Comparison of ENCODE assay signal across 1 cellular context in the genomic region with DNA sequence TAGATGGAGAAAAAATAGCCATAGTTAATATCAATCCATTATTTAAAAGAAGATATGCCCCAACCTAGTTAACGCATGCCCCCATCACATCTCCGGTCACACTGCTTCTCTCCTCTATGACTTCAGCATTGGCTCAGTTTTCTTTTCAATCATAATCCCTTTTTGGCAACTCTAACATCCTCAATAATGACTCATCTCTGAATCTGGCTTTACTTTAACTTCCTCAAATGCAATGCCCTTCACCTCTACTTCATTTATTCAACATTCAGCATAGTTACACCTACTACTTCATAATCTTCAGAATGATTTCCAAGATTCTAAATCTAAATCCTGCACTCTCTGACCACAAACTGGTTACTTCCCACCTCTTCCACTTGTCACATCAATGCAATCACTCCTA.
TF ChIP-seq lines count a peak whose summit lies in the region.

No MANE protein-coding gene starts in this region.

TF ChIP-seq in GM12878, 131 proteins besides CTCF, POLR2A, EP300 and RAD21 (continued from another document):
- TF ChIP-seq, protein P1, sequence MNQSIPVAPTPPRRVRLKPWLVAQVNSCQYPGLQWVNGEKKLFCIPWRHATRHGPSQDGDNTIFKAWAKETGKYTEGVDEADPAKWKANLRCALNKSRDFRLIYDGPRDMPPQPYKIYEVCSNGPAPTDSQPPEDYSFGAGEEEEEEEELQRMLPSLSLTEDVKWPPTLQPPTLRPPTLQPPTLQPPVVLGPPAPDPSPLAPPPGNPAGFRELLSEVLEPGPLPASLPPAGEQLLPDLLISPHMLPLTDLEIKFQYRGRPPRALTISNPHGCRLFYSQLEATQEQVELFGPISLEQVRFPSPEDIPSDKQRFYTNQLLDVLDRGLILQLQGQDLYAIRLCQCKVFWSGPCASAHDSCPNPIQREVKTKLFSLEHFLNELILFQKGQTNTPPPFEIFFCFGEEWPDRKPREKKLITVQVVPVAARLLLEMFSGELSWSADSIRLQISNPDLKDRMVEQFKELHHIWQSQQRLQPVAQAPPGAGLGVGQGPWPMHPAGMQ (IDR thresholded peaks at IDR 0.05; ENCODE audit: borderline replicate concordance), result no peak
- TF ChIP-seq RAD51 (IDR thresholded peaks at IDR 0.05), result no peak
- peak; percentile 85 for TF ChIP-seq DPF2 (IDR thresholded peaks at IDR 0.05)
- peak; percentile 65 to 77; a peak in 3 of 4 replicates for TF ChIP-seq IKZF2 (IDR thresholded peaks at IDR 0.05)
- TF ChIP-seq, protein P2, sequence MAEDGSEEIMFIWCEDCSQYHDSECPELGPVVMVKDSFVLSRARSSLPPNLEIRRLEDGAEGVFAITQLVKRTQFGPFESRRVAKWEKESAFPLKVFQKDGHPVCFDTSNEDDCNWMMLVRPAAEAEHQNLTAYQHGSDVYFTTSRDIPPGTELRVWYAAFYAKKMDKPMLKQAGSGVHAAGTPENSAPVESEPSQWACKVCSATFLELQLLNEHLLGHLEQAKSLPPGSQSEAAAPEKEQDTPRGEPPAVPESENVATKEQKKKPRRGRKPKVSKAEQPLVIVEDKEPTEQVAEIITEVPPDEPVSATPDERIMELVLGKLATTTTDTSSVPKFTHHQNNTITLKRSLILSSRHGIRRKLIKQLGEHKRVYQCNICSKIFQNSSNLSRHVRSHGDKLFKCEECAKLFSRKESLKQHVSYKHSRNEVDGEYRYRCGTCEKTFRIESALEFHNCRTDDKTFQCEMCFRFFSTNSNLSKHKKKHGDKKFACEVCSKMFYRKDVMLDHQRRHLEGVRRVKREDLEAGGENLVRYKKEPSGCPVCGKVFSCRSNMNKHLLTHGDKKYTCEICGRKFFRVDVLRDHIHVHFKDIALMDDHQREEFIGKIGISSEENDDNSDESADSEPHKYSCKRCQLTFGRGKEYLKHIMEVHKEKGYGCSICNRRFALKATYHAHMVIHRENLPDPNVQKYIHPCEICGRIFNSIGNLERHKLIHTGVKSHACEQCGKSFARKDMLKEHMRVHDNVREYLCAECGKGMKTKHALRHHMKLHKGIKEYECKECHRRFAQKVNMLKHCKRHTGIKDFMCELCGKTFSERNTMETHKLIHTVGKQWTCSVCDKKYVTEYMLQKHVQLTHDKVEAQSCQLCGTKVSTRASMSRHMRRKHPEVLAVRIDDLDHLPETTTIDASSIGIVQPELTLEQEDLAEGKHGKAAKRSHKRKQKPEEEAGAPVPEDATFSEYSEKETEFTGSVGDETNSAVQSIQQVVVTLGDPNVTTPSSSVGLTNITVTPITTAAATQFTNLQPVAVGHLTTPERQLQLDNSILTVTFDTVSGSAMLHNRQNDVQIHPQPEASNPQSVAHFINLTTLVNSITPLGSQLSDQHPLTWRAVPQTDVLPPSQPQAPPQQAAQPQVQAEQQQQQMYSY (CRISPR knock-in tag; IDR thresholded peaks at IDR 0.05), result no peak
- TF ChIP-seq ZNF384 (IDR thresholded peaks at IDR 0.05; ENCODE audit: borderline replicate concordance, low read depth, low read length), result no peak
- no peak for TF ChIP-seq CEBPB (IDR thresholded peaks at IDR 0.05; ENCODE audit: borderline replicate concordance in 1 of 2, low read depth in 2 of 2, low read length in 2 of 2)
- TF ChIP-seq SMAD5 (IDR thresholded peaks at IDR 0.05; ENCODE audit: low read depth), result no peak
- TF ChIP-seq CBX5 (IDR thresholded peaks at IDR 0.05; ENCODE audit: low read depth), result no peak
